ENCODE assay signal across 20 cellular contexts in genomic region chr20:41222703-41223102, GRCh38.
DNase-seq lines count a peak whose midpoint lies in the region; TF ChIP-seq lines count a peak whose summit lies in the region.
"Had no signal": no experiment of that assay in that cellular context is flagged by ENCODE, and none has a peak within 500 bp of the region (broad histone marks: within the 10 kb centered on the region; RNA-seq: fewer than 3 reads in every experiment).

No MANE protein-coding gene starts in this region.

- TF ChIP-seq POLR2A in adrenal gland (IDR thresholded peaks at IDR 0.05): no peak

- no peak overlapping the region for H3K4me3 ChIP-seq in astrocyte of the spinal cord (ENCODE audit: low read depth, low read length)
- H3K4me3 ChIP-seq in neuron (ENCODE audit: low read length): no peak overlapping the region
- H3K4me3 ChIP-seq in tibial artery: no peak overlapping the region
- H3K4me3 ChIP-seq in adrenal gland: no peak overlapping the region
- H3K4me3 ChIP-seq: colonic mucosa, skin epidermis had no signal

- H3K4me1 ChIP-seq in neuron (ENCODE audit: insufficient read depth, low read length): peaks cover 15% of the 10 kb centered on the region
- peaks cover 0 to 34% (median 17%) of the 10 kb centered on the region in 4 donors for H3K4me1 ChIP-seq in tibial artery
- H3K4me1 ChIP-seq in adrenal gland (replicated peaks in 1 of 2): peaks cover 15 to 30% of the 10 kb centered on the region in 2 donors
- H3K4me1 ChIP-seq: colonic mucosa had no signal

- peak overlapping the region; percentile 48 to 53 for H3K27ac ChIP-seq in tibial artery
- H3K27ac ChIP-seq in adrenal gland: peak overlapping the region in 2 of 5 donors; percentile 31 to 42
- H3K27ac ChIP-seq: colonic mucosa had no signal

- H3K36me3 ChIP-seq in neuron (ENCODE audit: insufficient read depth, low read length) (no peaks in the 10 kb centered on the region), tibial artery (no peaks in the 10 kb centered on the region), adrenal gland (replicated peaks in 1 of 2) (no peaks in the 10 kb centered on the region)
- H3K36me3 ChIP-seq: colonic mucosa had no signal

- TF ChIP-seq CTCF in astrocyte of the spinal cord (IDR thresholded peaks at IDR 0.05; ENCODE audit: low read depth, low read length) (no peak), tibial artery (IDR thresholded peaks at IDR 0.05) (no peak), adrenal gland (IDR thresholded peaks at IDR 0.05) (no peak)

- DNase-seq in astrocyte of the spinal cord (ENCODE audit: low read depth, low spot score) (peak; percentile 47), fibroblast of peridontal ligament (ENCODE audit: extremely low read depth) (peak; percentile 62), tibial artery (no peak), adrenal gland (no peak), COLO668 (lab: John Stamatoyannopoulos, UW; ENCODE audit: unreplicated experiment) (no peak), DMS 273 treated with DMSO at 0.1 percent for 48 hours (lab: John Stamatoyannopoulos, UW) (no peak)
- no peak for DNase-seq in stimulated activated CD4-positive, alpha-beta T cell treated with anti-CD3 and anti-CD28 coated beads, Interleukin-2, amount 100 ng/mL, for 48 hours
- DNase-seq: activated CD4-positive, CD25-positive, alpha-beta regulatory T cell treated with anti-CD3 and anti-CD28 coated beads, Interleukin-2, amount 50 U/mL, for 72 hours; activated naive CD8-positive, alpha-beta T cell treated with anti-CD3 and anti-CD28 coated beads, Interleukin-2, amount 50 U/mL, for 24 hours; colonic mucosa; GOT3; KBM-7; NCI-H2081; NCI-H524 treated with DMSO at 0.1 percent for 48 hours; SHP77 treated with DMSO at 0.1 percent for 48 hours; stimulated activated CD4-positive, alpha-beta T cell treated with anti-CD3 and anti-CD28 coated beads, Interleukin-4, amount 100 ng/mL, for 4 hours; stimulated activated CD8-positive, alpha-beta memory T cell treated with anti-CD3 and anti-CD28 coated beads, Interleukin-4, amount 100 ng/mL, for 48 hours; trophoblast cell had no signal

- in situ Hi-C loops in astrocyte of the spinal cord (cut with HindIII; ENCODE audit: low sequenced_read_pairs): no loop called here

- peak overlapping the region; percentile 24 for H2AFZ ChIP-seq in neuron (ENCODE audit: low read depth, low read length)

- H3K9me3 ChIP-seq in neuron (ENCODE audit: low read length) (no peaks in the 10 kb centered on the region), tibial artery (no peaks in the 10 kb centered on the region), adrenal gland (replicated peaks in 1 of 3) (no peaks in the 10 kb centered on the region)
- H3K9me3 ChIP-seq: colonic mucosa had no signal

- intact Hi-C loops in tibial artery (cut with DNase I; ENCODE audit: low total_unique reads): no loop called here
- intact Hi-C loops in adrenal gland (cut with DNase I): loop anchor here in 1 of 2 donors (10.0 kb wide), 1 partner anchor 48 kb away; no protein-coding TSS in a partner anchor

- H3K27me3 ChIP-seq in neuron (ENCODE audit: insufficient read depth, low read length) (no peaks in the 10 kb centered on the region), tibial artery (no peaks in the 10 kb centered on the region), adrenal gland (no peaks in the 10 kb centered on the region)
- H3K27me3 ChIP-seq: colonic mucosa had no signal

Comparison
In these comparisons a context has a peak if more than half of its experiments do, and no peak if none do; other contexts are left out.
1. DNase-seq: peak in astrocyte of the spinal cord (single experiment) and fibroblast of peridontal ligament (single experiment); none in tibial artery (0 of 2), adrenal gland (0 of 7), COLO668 (single experiment), stimulated activated CD4-positive, alpha-beta T cell treated with anti-CD3 and anti-CD28 coated beads, Interleukin-2, amount 100 ng/mL, for 48 hours (0 of 2) and DMS 273 treated with DMSO at 0.1 percent for 48 hours (single experiment).